Comparison of ENCODE assay signal across 22 cellular contexts in the genomic region with DNA sequence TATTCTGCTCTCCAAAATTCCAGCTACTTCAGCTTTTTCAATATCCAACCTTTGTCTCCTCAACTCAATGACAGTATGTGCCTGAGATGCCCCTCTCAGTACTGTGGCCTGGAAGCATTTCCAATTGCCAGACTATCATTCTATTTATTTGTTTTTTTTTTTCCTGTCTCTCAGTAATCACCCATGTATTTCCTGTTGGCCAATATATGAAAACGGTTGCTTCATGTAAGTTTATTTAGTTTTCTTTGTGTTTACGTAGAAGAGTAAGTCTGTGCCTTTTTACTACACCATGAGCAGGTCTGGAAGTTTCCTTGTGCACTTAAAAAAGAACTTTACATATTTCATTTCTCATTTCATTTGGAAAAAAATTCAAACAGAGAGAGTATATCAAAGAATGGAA.
DNase-seq lines count a peak whose midpoint lies in the region; ATAC-seq, FAIRE-seq and TF ChIP-seq lines count a peak whose summit lies in the region.
"Had no signal": no experiment of that assay in that cellular context is flagged by ENCODE, and none has a peak within 500 bp of the region (broad histone marks: within the 10 kb centered on the region; RNA-seq: fewer than 3 reads in every experiment).

No MANE protein-coding gene starts in this region.

- CTCF ChIA-PET in activated CD4-positive, alpha-beta T cell treated with anti-CD3 and anti-CD28 coated beads for 36 hours (lab: Charles Lee), result no interaction called here

- no peak for ATAC-seq in activated T-helper 17 cell treated with anti-CD3 and anti-CD28 coated beads, Interleukin-2, amount 50 U/mL, for 72 hours (replicated peaks)
- ATAC-seq in activated CD4-positive, alpha-beta T cell treated with anti-CD3 and anti-CD28 coated beads for 36 hours, result no peak
- no peak for ATAC-seq in naive thymus-derived CD8-positive, alpha-beta T cell
- ATAC-seq: CD8-positive, alpha-beta T cell; GM12878 had no signal

- no peaks in the 10 kb centered on the region for H3K79me2 ChIP-seq in astrocyte (ENCODE audit: insufficient read depth, low read length)

- H3K4me3 Mint-ChIP-seq in astrocyte (ENCODE audit: unreplicated experiment), result no peak overlapping the region
- H3K4me3 Mint-ChIP-seq in activated T-helper 17 cell treated with anti-CD3 and anti-CD28 coated beads, Interleukin-2, amount 50 U/mL, for 72 hours, result no peak overlapping the region
- H3K4me3 Mint-ChIP-seq in activated CD4-positive, alpha-beta T cell treated with anti-CD3 and anti-CD28 coated beads for 36 hours, result no peak overlapping the region
- no peak overlapping the region for H3K4me3 Mint-ChIP-seq in naive thymus-derived CD8-positive, alpha-beta T cell
- H3K4me3 Mint-ChIP-seq: B cell; CD4-positive, CD25-positive, alpha-beta regulatory T cell; CD8-positive, alpha-beta T cell; HFFc6 had no signal

- no peak overlapping the region for H3K4me3 ChIP-seq in astrocyte (ENCODE audit: insufficient read depth, low read depth, low read length)
- no peak overlapping the region for H3K4me3 ChIP-seq in fibroblast of mammary gland (ENCODE audit: control insufficient read depth, low read depth, low read length)
- H3K4me3 ChIP-seq: BLaER1, GM12878, HAP-1 had no signal

- no peak overlapping the region for H3K4me2 ChIP-seq in astrocyte (ENCODE audit: low read length)
- H3K4me2 ChIP-seq: BLaER1 had no signal

- TF ChIP-seq CTCF in astrocyte (IDR thresholded peaks at IDR 0.05; ENCODE audit: insufficient read depth, low read depth, low read length) (no peak), fibroblast of mammary gland (conservative IDR thresholded peaks at IDR 0.05; ENCODE audit: control insufficient read depth, insufficient read depth, low read depth, low read length) (no peak)

- no peaks in the 10 kb centered on the region for H3K27me3 ChIP-seq in astrocyte (ENCODE audit: insufficient read depth, low read length)

- DNase-seq in astrocyte (ENCODE audit: low read depth) (no peak), fibroblast of mammary gland (ENCODE audit: low read depth) (peak; percentile 5), iris pigment epithelial cell (ENCODE audit: low read depth) (peak; percentile 36)
- DNase-seq in activated CD4-positive, alpha-beta T cell treated with anti-CD3 and anti-CD28 coated beads for 36 hours, result no peak
- no peak for DNase-seq in naive thymus-derived CD8-positive, alpha-beta T cell
- DNase-seq: Caco-2; CD4-positive, CD25-positive, alpha-beta regulatory T cell; CD8-positive, alpha-beta T cell; DMS 273 treated with DMSO at 0.1 percent for 48 hours; DMS79; EL; GDM1; GOT3; HFFc6 had no signal

- no peaks in the 10 kb centered on the region for H3K9me3 Mint-ChIP-seq in astrocyte (ENCODE audit: unreplicated experiment)
- H3K9me3 Mint-ChIP-seq in activated T-helper 17 cell treated with anti-CD3 and anti-CD28 coated beads, Interleukin-2, amount 50 U/mL, for 72 hours, result peaks cover 6% of the 10 kb centered on the region
- peaks cover 5% of the 10 kb centered on the region for H3K9me3 Mint-ChIP-seq in activated CD4-positive, alpha-beta T cell treated with anti-CD3 and anti-CD28 coated beads for 36 hours (ENCODE audit: low read depth)
- peaks cover 0 to 15% (median 0%) of the 10 kb centered on the region in 9 donors for H3K9me3 Mint-ChIP-seq in naive thymus-derived CD8-positive, alpha-beta T cell

- H3K27me3 Mint-ChIP-seq in astrocyte (ENCODE audit: low read depth, unreplicated experiment), result no peaks in the 10 kb centered on the region
- no peaks in the 10 kb centered on the region for H3K27me3 Mint-ChIP-seq in activated T-helper 17 cell treated with anti-CD3 and anti-CD28 coated beads, Interleukin-2, amount 50 U/mL, for 72 hours
- no peaks in the 10 kb centered on the region for H3K27me3 Mint-ChIP-seq in activated CD4-positive, alpha-beta T cell treated with anti-CD3 and anti-CD28 coated beads for 36 hours
- no peaks in the 10 kb centered on the region for H3K27me3 Mint-ChIP-seq in naive thymus-derived CD8-positive, alpha-beta T cell
- H3K27me3 Mint-ChIP-seq: B cell; CD4-positive, CD25-positive, alpha-beta regulatory T cell had no signal

- intact Hi-C loops in activated CD4-positive, alpha-beta T cell treated with anti-CD3 and anti-CD28 coated beads for 36 hours (cut with DNase I, micrococcal nuclease), result no loop called here

- no peak overlapping the region for H3K27ac ChIP-seq in astrocyte (ENCODE audit: low read depth, low read length)
- H3K27ac ChIP-seq: BLaER1, C4-2B had no signal

- no peak overlapping the region for H2AFZ ChIP-seq in astrocyte (ENCODE audit: low read depth, low read length)

- H3K4me1 Mint-ChIP-seq in astrocyte (ENCODE audit: low read depth, unreplicated experiment), result no peaks in the 10 kb centered on the region
- H3K4me1 Mint-ChIP-seq in activated T-helper 17 cell treated with anti-CD3 and anti-CD28 coated beads, Interleukin-2, amount 50 U/mL, for 72 hours, result no peaks in the 10 kb centered on the region
- H3K4me1 Mint-ChIP-seq in activated CD4-positive, alpha-beta T cell treated with anti-CD3 and anti-CD28 coated beads for 36 hours, result no peaks in the 10 kb centered on the region
- H3K4me1 Mint-ChIP-seq in naive thymus-derived CD8-positive, alpha-beta T cell, result no peaks in the 10 kb centered on the region
- H3K4me1 Mint-ChIP-seq: B cell; CD4-positive, CD25-positive, alpha-beta regulatory T cell had no signal

- no peaks in the 10 kb centered on the region for H3K36me3 ChIP-seq in astrocyte (ENCODE audit: insufficient read depth, low read length)
- H3K36me3 ChIP-seq: BLaER1, HAP-1 had no signal

- POLR2A ChIA-PET in activated CD4-positive, alpha-beta T cell treated with anti-CD3 and anti-CD28 coated beads for 36 hours (lab: Charles Lee), result no interaction called here
- POLR2A ChIA-PET in naive thymus-derived CD8-positive, alpha-beta T cell (lab: Charles Lee), result no interaction called here

- H3K9me3 ChIP-seq in astrocyte (ENCODE audit: insufficient read depth, low read depth, low read length), result no peaks in the 10 kb centered on the region
- H3K9me3 ChIP-seq: BLaER1, Caco-2, HAP-1 had no signal

- H3K4me1 ChIP-seq in astrocyte (ENCODE audit: insufficient read depth, low read length), result no peaks in the 10 kb centered on the region
- H3K4me1 ChIP-seq: BLaER1, Caco-2, HAP-1 had no signal

- H3K9ac ChIP-seq in astrocyte (ENCODE audit: low read length), result no peak overlapping the region
- H3K9ac ChIP-seq: BLaER1 had no signal

- FAIRE-seq in astrocyte (lab: Jason Lieb, UNC), result peak; percentile 49
- FAIRE-seq: GM12878, GM19239, H54 had no signal

- no peaks in the 10 kb centered on the region for H4K20me1 ChIP-seq in astrocyte (ENCODE audit: insufficient read depth, low read length)
- H4K20me1 ChIP-seq: BLaER1 had no signal

- H3K27ac Mint-ChIP-seq in astrocyte (ENCODE audit: unreplicated experiment), result no peak overlapping the region
- no peak overlapping the region for H3K27ac Mint-ChIP-seq in activated T-helper 17 cell treated with anti-CD3 and anti-CD28 coated beads, Interleukin-2, amount 50 U/mL, for 72 hours
- H3K27ac Mint-ChIP-seq in activated CD4-positive, alpha-beta T cell treated with anti-CD3 and anti-CD28 coated beads for 36 hours, result no peak overlapping the region
- H3K27ac Mint-ChIP-seq in naive thymus-derived CD8-positive, alpha-beta T cell, result no peak overlapping the region
- H3K27ac Mint-ChIP-seq: B cell; CD4-positive, CD25-positive, alpha-beta regulatory T cell; CD8-positive, alpha-beta T cell; HFFc6 had no signal

- no peaks in the 10 kb centered on the region for H3K36me3 Mint-ChIP-seq in astrocyte (ENCODE audit: low read depth, unreplicated experiment)
- H3K36me3 Mint-ChIP-seq in activated T-helper 17 cell treated with anti-CD3 and anti-CD28 coated beads, Interleukin-2, amount 50 U/mL, for 72 hours (ENCODE audit: low read depth), result no peaks in the 10 kb centered on the region
- no peaks in the 10 kb centered on the region for H3K36me3 Mint-ChIP-seq in activated CD4-positive, alpha-beta T cell treated with anti-CD3 and anti-CD28 coated beads for 36 hours (ENCODE audit: low read depth)
- H3K36me3 Mint-ChIP-seq in naive thymus-derived CD8-positive, alpha-beta T cell, result no peaks in the 10 kb centered on the region
- H3K36me3 Mint-ChIP-seq: CD4-positive, CD25-positive, alpha-beta regulatory T cell; CD8-positive, alpha-beta T cell had no signal

Comparison
In these comparisons a context has a peak if more than half of its experiments do, and no peak if none do; other contexts are left out.
1. DNase-seq: peak in fibroblast of mammary gland (single experiment) and iris pigment epithelial cell (single experiment); none in astrocyte (single experiment), activated CD4-positive, alpha-beta T cell treated with anti-CD3 and anti-CD28 coated beads for 36 hours (single experiment) and naive thymus-derived CD8-positive, alpha-beta T cell (0 of 10).